Comparison of ENCODE assay signal across 8 cellular contexts in the genomic region with DNA sequence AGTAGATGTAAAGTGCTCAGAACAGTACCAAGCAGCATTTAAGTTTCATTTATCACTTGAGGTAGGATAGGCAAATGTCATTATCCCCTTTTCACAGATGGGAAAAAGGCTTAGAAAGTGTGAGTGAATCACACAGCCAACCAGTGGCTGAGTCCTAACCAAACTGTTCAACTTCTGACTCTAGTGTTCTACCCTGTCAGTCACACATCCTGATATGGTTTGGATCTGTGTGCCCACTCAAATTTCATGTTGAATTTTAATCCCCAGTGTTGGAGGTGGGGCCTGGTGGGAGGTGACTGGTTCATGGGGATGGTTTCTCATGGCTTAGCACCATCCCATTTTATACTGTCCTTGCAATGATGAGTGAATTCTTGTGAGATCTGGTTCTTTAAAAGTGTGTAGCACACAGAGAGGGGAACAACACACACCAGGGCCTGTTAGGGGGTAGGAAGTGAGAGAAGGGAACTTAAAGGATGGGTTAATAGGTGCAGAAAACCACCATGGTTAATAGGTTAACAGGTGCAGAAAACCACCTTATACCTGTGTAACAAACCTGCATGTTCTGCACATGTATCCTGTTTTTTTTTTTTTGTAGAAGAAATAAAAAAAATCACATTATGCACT.
DNase-seq lines count a peak whose midpoint lies in the region; ATAC-seq and TF ChIP-seq lines count a peak whose summit lies in the region.

No MANE protein-coding gene starts in this region.

- no peaks in the 10 kb centered on the region; the same call in 1 of the 2 replicates for H3K27me3 Mint-ChIP-seq in HFFc6 (ENCODE audit: insufficient read depth)

- H3K36me3 Mint-ChIP-seq in HFFc6 (ENCODE audit: low read depth), result 0 out of 2 replicates have a peak, but pooled peaks cover 3% of the 10 kb centered on the region

- H3K9me3 Mint-ChIP-seq in HFFc6, result peaks cover 8% of the 10 kb centered on the region

- in situ Hi-C loops in ACHN (cut with HindIII; ENCODE audit: low pct_ligation_motif_present, low pct_unique_long_range_greater_than_20kb, low sequenced_read_pairs), result no loop called here

- TF ChIP-seq CTCF in HFFc6 (IDR thresholded peaks at IDR 0.05), result no peak

- H3K4me1 Mint-ChIP-seq in HFFc6 (ENCODE audit: low read depth), result no peaks in the 10 kb centered on the region

- ATAC-seq in GM19372 (IDR thresholded peaks at IDR 0.05; ENCODE audit: low read depth, unreplicated experiment), result peak; percentile 69
- peak; percentile 94 for ATAC-seq in HG03135 (IDR thresholded peaks at IDR 0.05; ENCODE audit: unreplicated experiment)

- H3K4me3 Mint-ChIP-seq in HFFc6, result no peak overlapping the region

- H3K27ac Mint-ChIP-seq in HFFc6, result no peak overlapping the region

- DNase-seq in ACHN, result peak; percentile 77
- DNase-seq in amniotic epithelial cell (ENCODE audit: low read depth), result peak; percentile 63
- DNase-seq in HFFc6, result no peak
- no peak for DNase-seq in epidermal melanocyte (ENCODE audit: insufficient read length, low spot score)
- DNase-seq in OCI-M2 (lab: John Stamatoyannopoulos, UW; ENCODE audit: unreplicated experiment), result no peak
- DNase-seq in cerebellar nuclear complex (lab: John Stamatoyannopoulos, UW), result no peak

Comparison
In these comparisons a context has a peak if more than half of its experiments do, and no peak if none do; other contexts are left out.
1. DNase-seq: peak in ACHN (single experiment) and amniotic epithelial cell (single experiment); none in HFFc6 (single experiment), epidermal melanocyte (single experiment), OCI-M2 (single experiment) and cerebellar nuclear complex (0 of 2).